In genomic region chr5:173010021-173010420, GRCh38 we compare ENCODE assay signal across 11 cellular contexts. TPM values are rescaled to one million over a fixed set of nuclear protein-coding genes. Genes with fewer than 3 reads are reported as not detected.
DNase-seq lines count a peak whose midpoint lies in the region; ATAC-seq, FAIRE-seq and TF ChIP-seq lines count a peak whose summit lies in the region.
"Had no signal": no experiment of that assay in that cellular context is flagged by ENCODE, and none has a peak within 500 bp of the region (broad histone marks: within the 10 kb centered on the region; RNA-seq: fewer than 3 reads in every experiment).

No MANE protein-coding gene starts in this region.

- peaks cover 4% of the 10 kb centered on the region; the same call in 1 of the 2 replicates for H3F3A ChIP-seq in GM23248 (ENCODE audit: insufficient read depth)

- no peak for FAIRE-seq in frontal cortex (lab: Jason Lieb, UNC)

- peaks cover 8% of the 10 kb centered on the region for H4K20me1 ChIP-seq in GM23248 (ENCODE audit: insufficient read depth)

- no peak overlapping the region for H3K9ac ChIP-seq in GM23248

- H3K36me3 Mint-ChIP-seq in dendritic cell treated with granulocyte-macrophage colony-stimulating factor and Interleukin-4, amounts not matched to agents 40 ng/mL and 50 ng/mL, for 4 days (ENCODE audit: low read depth), result peaks cover 22% of the 10 kb centered on the region

- no peaks in the 10 kb centered on the region for H3K9me2 ChIP-seq in GM23248 (ENCODE audit: insufficient read depth)

- peak; percentile 58 for DNase-seq in GM23248
- no peak for DNase-seq in RWPE2 (ENCODE audit: low spot score)
- DNase-seq in stimulated activated CD4-positive, alpha-beta T cell treated with anti-CD3 and anti-CD28 coated beads, Interleukin-4, amount 100 ng/mL, for 1 hour, result peak; percentile 28
- DNase-seq in frontal cortex (ENCODE audit: low spot score in 2 of 2), result no peak
- no peak for DNase-seq in NOMO-1 treated with dmso at 0.1 percent for 144 hours (lab: John Stamatoyannopoulos, UW; ENCODE audit: unreplicated experiment)
- DNase-seq in RPMI8226, result no peak
- DNase-seq: amniotic stem cell, GDM1, NCI-H510A, spleen had no signal

- H3K79me2 ChIP-seq in GM23248 (ENCODE audit: insufficient read depth), result peaks cover 100% of the 10 kb centered on the region

- H3K27me3 Mint-ChIP-seq in dendritic cell treated with granulocyte-macrophage colony-stimulating factor and Interleukin-4, amounts not matched to agents 40 ng/mL and 50 ng/mL, for 4 days, result no peaks in the 10 kb centered on the region

- no peaks in the 10 kb centered on the region for H3K9me3 ChIP-seq in GM23248 (ENCODE audit: low read depth)
- no peaks in the 10 kb centered on the region for H3K9me3 ChIP-seq in RWPE2 (ENCODE audit: severe bottlenecking)
- H3K9me3 ChIP-seq: spleen had no signal

- TF ChIP-seq CTCF in RWPE2 (IDR thresholded peaks at IDR 0.05; ENCODE audit: poor library complexity, severe bottlenecking), result no peak

- H3K27ac Mint-ChIP-seq in dendritic cell treated with granulocyte-macrophage colony-stimulating factor and Interleukin-4, amounts not matched to agents 40 ng/mL and 50 ng/mL, for 4 days, result peak overlapping the region; percentile 47

- WGBS in GM23248 (ENCODE audit: low coverage in 1 of 2, low lambda C conversion rate in 2 of 2, missing lambda C conversion rate in 2 of 2), 2 experiments, result 71 to 76% methylated on average over 6 of the region's 6 CpGs

- peak; percentile 53; the same call in 2 of the 3 replicates for ATAC-seq in RWPE2 (ENCODE audit: low read depth)

- in situ Hi-C loops in GM23248 (cut with MboI), result no loop called here

- H3K4me3 Mint-ChIP-seq in dendritic cell treated with granulocyte-macrophage colony-stimulating factor and Interleukin-4, amounts not matched to agents 40 ng/mL and 50 ng/mL, for 4 days, result no peak overlapping the region

- H3K4me1 ChIP-seq in GM23248 (ENCODE audit: insufficient read depth) (peaks cover 4% of the 10 kb centered on the region; the same call in 1 of the 2 replicates), RWPE2 (ENCODE audit: insufficient read depth, poor library complexity, severe bottlenecking) (peaks cover 11% of the 10 kb centered on the region)

- H3K4me1 Mint-ChIP-seq in dendritic cell treated with granulocyte-macrophage colony-stimulating factor and Interleukin-4, amounts not matched to agents 40 ng/mL and 50 ng/mL, for 4 days (ENCODE audit: low read depth), result peaks cover 77% of the 10 kb centered on the region

- H3K27ac ChIP-seq in GM23248 (no peak overlapping the region), RWPE2 (ENCODE audit: poor library complexity, severe bottlenecking) (no peak overlapping the region)

- intact Hi-C loops in dendritic cell treated with granulocyte-macrophage colony-stimulating factor and Interleukin-4, amounts not matched to agents 40 ng/mL and 50 ng/mL, for 4 days (cut with micrococcal nuclease), result loop anchor here (2.0 kb wide), 2 partner anchors 47 to 135 kb away; partner anchors contain the start of genes BNIP1 and CREBRF

- no peaks in the 10 kb centered on the region for H3K27me3 ChIP-seq in GM23248 (replicated peaks; ENCODE audit: insufficient read depth)
- H3K27me3 ChIP-seq in RWPE2 (ENCODE audit: insufficient read depth, poor library complexity, severe bottlenecking), result no peaks in the 10 kb centered on the region
- H3K27me3 ChIP-seq: spleen had no signal

- H3K4me3 ChIP-seq in GM23248 (no peak overlapping the region), RWPE2 (ENCODE audit: severe bottlenecking) (no peak overlapping the region)
- H3K4me3 ChIP-seq: spleen had no signal

- H2AFZ ChIP-seq in GM23248, result no peak overlapping the region

- no peaks in the 10 kb centered on the region for H3K9me3 Mint-ChIP-seq in dendritic cell treated with granulocyte-macrophage colony-stimulating factor and Interleukin-4, amounts not matched to agents 40 ng/mL and 50 ng/mL, for 4 days

- H3K36me3 ChIP-seq in GM23248 (ENCODE audit: low read depth) (no peaks in the 10 kb centered on the region), RWPE2 (ENCODE audit: low read depth) (no peaks in the 10 kb centered on the region)

- H3K4me2 ChIP-seq in GM23248 (ENCODE audit: unreplicated experiment), result no peak overlapping the region

RNA-seq across cellular contexts. Expression of gene ATP6V0E1, which starts 26.4 kb away (rescaled TPM):
- total RNA-seq in GM23248 (2014; rRNA removed; shearing (Covaris generic)), result 175 and 204 TPM in 2 replicates
- polyA plus RNA-seq in GM23248 (2016; fragmentation: Nextera tagmentation; extraction: Ambion mirVana), result 675 and 702 TPM in 2 replicates
- total RNA-seq in frontal cortex, result 35.1 TPM

RNA-seq across cellular contexts. Expression of gene CREBRF, which starts 46.1 kb away (rescaled TPM):
- 10.0 and 14.6 TPM in 2 replicates for total RNA-seq in GM23248 (2014; rRNA removed; shearing (Covaris generic))
- 3.2 and 3.5 TPM in 2 replicates for polyA plus RNA-seq in GM23248 (2016; fragmentation: Nextera tagmentation; extraction: Ambion mirVana)
- 34.2 TPM for total RNA-seq in frontal cortex

RNA-seq across cellular contexts. Expression of gene RPL26L1, which starts 50.8 kb away (rescaled TPM):
- total RNA-seq in GM23248 (2014; rRNA removed; shearing (Covaris generic)), result 24.3 and 30.7 TPM in 2 replicates
- 102 and 104 TPM in 2 replicates for polyA plus RNA-seq in GM23248 (2016; fragmentation: Nextera tagmentation; extraction: Ambion mirVana)
- total RNA-seq in frontal cortex, result 33.8 TPM

Comparison
In these comparisons a context has a peak if more than half of its experiments do, and no peak if none do; other contexts are left out.
1. DNase-seq: peak in GM23248 (single experiment) and stimulated activated CD4-positive, alpha-beta T cell treated with anti-CD3 and anti-CD28 coated beads, Interleukin-4, amount 100 ng/mL, for 1 hour (single experiment); none in RWPE2 (single experiment), frontal cortex (0 of 2), NOMO-1 treated with dmso at 0.1 percent for 144 hours (single experiment) and RPMI8226 (single experiment).